Comparison of ENCODE assay signal across 13 cellular contexts in the genomic region with DNA sequence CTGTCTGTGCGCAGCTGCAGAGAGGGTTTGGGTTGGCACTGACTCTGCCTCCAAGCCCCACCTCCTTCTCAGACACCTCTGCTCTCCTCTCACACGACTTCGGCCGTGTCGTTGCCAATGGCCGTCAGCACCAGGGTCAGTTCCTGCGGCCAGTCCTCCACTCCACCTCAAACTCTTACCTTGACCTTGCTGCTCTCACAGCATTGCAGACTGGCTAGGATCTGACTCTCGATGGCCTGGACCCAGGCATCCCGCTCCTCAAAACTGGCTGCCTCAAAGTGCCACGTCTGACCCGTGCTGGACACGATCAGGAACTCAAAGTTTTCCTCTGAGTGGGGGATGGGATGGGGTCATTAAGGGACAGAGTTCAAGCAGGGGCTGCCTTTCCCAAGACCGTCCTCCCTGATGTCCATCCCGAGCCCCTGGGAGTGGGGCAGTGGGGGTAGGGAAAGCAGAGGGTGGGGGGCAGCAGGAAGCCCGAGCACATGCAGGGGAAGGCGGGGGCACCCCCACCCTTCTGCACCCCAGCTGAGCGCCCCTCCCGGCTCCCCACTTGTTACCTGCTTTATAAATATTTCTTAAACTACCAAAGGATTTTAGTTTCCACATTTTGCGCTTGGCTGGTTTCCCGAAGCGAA. TPM values are rescaled to one million over a fixed set of nuclear protein-coding genes. Genes with fewer than 3 reads are reported as not detected.
DNase-seq lines count a peak whose midpoint lies in the region; ATAC-seq, FAIRE-seq and TF ChIP-seq lines count a peak whose summit lies in the region.
"Had no signal": no experiment of that assay in that cellular context is flagged by ENCODE, and none has a peak within 500 bp of the region (broad histone marks: within the 10 kb centered on the region; RNA-seq: fewer than 3 reads in every experiment).

No MANE protein-coding gene starts in this region.

- no peak overlapping the region for H3K4ac ChIP-seq in trophoblast cell (ENCODE audit: low read depth, low read length)

- no peak overlapping the region for H4K12ac ChIP-seq in trophoblast cell (ENCODE audit: low read depth, low read length)

- peaks cover 3 to 15% of the 10 kb centered on the region in 2 experiments for H3K36me3 ChIP-seq in SK-N-SH (replicated peaks in 1 of 2; ENCODE audit: control insufficient read depth in 1 of 2, insufficient read depth in 2 of 2, low read length in 1 of 2)
- H3K36me3 ChIP-seq in iPS-15b (ENCODE audit: control insufficient read depth, insufficient read depth, low read length): no peaks in the 10 kb centered on the region
- no peaks in the 10 kb centered on the region for H3K36me3 ChIP-seq in trophoblast cell (ENCODE audit: control insufficient read depth in 1 of 2, insufficient read depth in 2 of 2, low read length in 2 of 2)
- H3K36me3 ChIP-seq: tibial artery had no signal

- no peak for TF ChIP-seq EP300 in SK-N-SH (IDR thresholded peaks at IDR 0.05; ENCODE audit: borderline replicate concordance in 1 of 2, low read depth in 1 of 2, low read length in 1 of 2)

- H2AFZ ChIP-seq in SK-N-SH (ENCODE audit: low read depth) (no peak overlapping the region), trophoblast cell (ENCODE audit: insufficient read depth, low read length, poor library complexity) (no peak overlapping the region)

- DNase-seq in SK-N-SH: no peak
- DNase-seq in LNCaP clone FGC (ENCODE audit: low read depth): peak; percentile 59
- DNase-seq in trophoblast cell: peak; percentile 22 to 66
- no peak for DNase-seq in GM12891 (ENCODE audit: insufficient read length, low spot score)
- DNase-seq in stimulated activated CD4-positive, alpha-beta T cell treated with anti-CD3 and anti-CD28 coated beads, Interleukin-1b, Interleukin-23, amount 100 ng/mL, for 48 hours: no peak
- DNase-seq in kidney glomerular epithelial cell (lab: John Stamatoyannopoulos, UW): no peak
- DNase-seq: DMS153, NCI-H2081, tibial artery had no signal

- H3K4me2 ChIP-seq in SK-N-SH (no peak overlapping the region), trophoblast cell (ENCODE audit: low read length) (no peak overlapping the region)

- H2BK120ac ChIP-seq in trophoblast cell (ENCODE audit: insufficient read depth, low read length, poor library complexity): no peak overlapping the region

- no peak overlapping the region for H3K27ac ChIP-seq in SK-N-SH (ENCODE audit: low read depth in 2 of 2, low read length in 1 of 2)
- H3K27ac ChIP-seq in trophoblast cell (ENCODE audit: low read depth, low read length): no peak overlapping the region

- POLR2A ChIA-PET in SK-N-SH (lab: Yijun Ruan, JAX): no interaction called here

- CTCF ChIA-PET in SK-N-SH (lab: Yijun Ruan, JAX): interaction anchor here (3.1 to 9.4 kb wide), 2 partner anchors 8 to 145 kb away, joined by 9 to 133 read pairs; a partner anchor contains a TSS

- H3F3A ChIP-seq in SK-N-SH (replicated peaks; ENCODE audit: insufficient read depth): peaks cover 18% of the 10 kb centered on the region

- H3K9ac ChIP-seq in SK-N-SH: no peak overlapping the region
- no peak overlapping the region for H3K9ac ChIP-seq in iPS-15b (ENCODE audit: low read depth, low read length)
- H3K9ac ChIP-seq in trophoblast cell (ENCODE audit: low read length): no peak overlapping the region

- no peak overlapping the region for H2BK5ac ChIP-seq in trophoblast cell (ENCODE audit: low read depth, low read length, poor library complexity)

- no peak for TF ChIP-seq CTCF in SK-N-SH (IDR thresholded peaks at IDR 0.05)
- TF ChIP-seq CTCF in LNCaP clone FGC (IDR thresholded peaks at IDR 0.05; ENCODE audit: control insufficient read depth, extremely low read depth, insufficient read depth): no peak

- no peak for TF ChIP-seq POLR2A in GM12891 (IDR thresholded peaks at IDR 0.05; ENCODE audit: low read depth, low read length)

- peaks cover 0 to 8% of the 10 kb centered on the region in 2 experiments; a peak in 1 of 4 replicates for H3K4me1 ChIP-seq in SK-N-SH (ENCODE audit: control insufficient read depth in 1 of 2, insufficient read depth in 2 of 2, low read depth in 1 of 2, low read length in 1 of 2)
- H3K4me1 ChIP-seq in iPS-15b (ENCODE audit: control insufficient read depth, insufficient read depth, low read length): no peaks in the 10 kb centered on the region
- peaks cover 7 to 12% of the 10 kb centered on the region in 2 experiments for H3K4me1 ChIP-seq in trophoblast cell (ENCODE audit: control insufficient read depth in 1 of 2, insufficient read depth in 2 of 2, low read length in 2 of 2)

- no peak overlapping the region for H3K23ac ChIP-seq in trophoblast cell (ENCODE audit: low read length)

- no peak overlapping the region for H3K14ac ChIP-seq in trophoblast cell (ENCODE audit: low read length)

- H3K4me3 ChIP-seq in SK-N-SH (ENCODE audit: low read depth in 2 of 2, low read length in 1 of 2): no peak overlapping the region
- H3K4me3 ChIP-seq in LNCaP clone FGC (ENCODE audit: low read depth, low read length): peak overlapping the region; percentile 53
- peak overlapping the region; percentile 75 for H3K4me3 ChIP-seq in iPS-15b (ENCODE audit: low read depth, low read length)
- H3K4me3 ChIP-seq in trophoblast cell (ENCODE audit: low read depth, low read length): no peak overlapping the region
- H3K4me3 ChIP-seq: mucosa of descending colon had no signal

- no peak overlapping the region for H4K8ac ChIP-seq in trophoblast cell (ENCODE audit: low read depth, low read length)

- no peaks in the 10 kb centered on the region for H3K27me3 ChIP-seq in SK-N-SH (ENCODE audit: insufficient read depth)
- H3K27me3 ChIP-seq in iPS-15b (ENCODE audit: control insufficient read depth, insufficient read depth, low read length): peaks cover 93% of the 10 kb centered on the region
- H3K27me3 ChIP-seq in trophoblast cell (ENCODE audit: insufficient read depth, low read length): peaks cover 28% of the 10 kb centered on the region

- 94% methylated on average over 16 of the region's 21 CpGs for WGBS in SK-N-SH (ENCODE audit: low lambda C conversion rate)
- WGBS in trophoblast cell (ENCODE audit: extremely low coverage, insufficient coverage, insufficient read length): no CpG with 5 or more reads among the region's 21 CpGs

- H2AK5ac ChIP-seq in trophoblast cell (ENCODE audit: low read length): no peak overlapping the region

- H2BK12ac ChIP-seq in trophoblast cell (ENCODE audit: low read length): no peak overlapping the region

- H4K91ac ChIP-seq in trophoblast cell (ENCODE audit: low read depth, low read length): no peak overlapping the region

- H3K79me1 ChIP-seq in trophoblast cell (ENCODE audit: low read length): no peaks in the 10 kb centered on the region

- H3K9me2 ChIP-seq in SK-N-SH: no peaks in the 10 kb centered on the region

- H3K9me3 ChIP-seq in SK-N-SH (no peaks in the 10 kb centered on the region), iPS-15b (ENCODE audit: control insufficient read depth, insufficient read depth, low read length) (no peaks in the 10 kb centered on the region), trophoblast cell (ENCODE audit: insufficient read depth, low read depth, low read length) (peaks cover 18% of the 10 kb centered on the region)
- H3K9me3 ChIP-seq: mucosa of descending colon, tibial artery had no signal

- FAIRE-seq in GM12891 (lab: Jason Lieb, UNC): no peak
- FAIRE-seq: endometrium had no signal

- no peak for TF ChIP-seq RAD21 in SK-N-SH (IDR thresholded peaks at IDR 0.05; ENCODE audit: low read length)

- H3K18ac ChIP-seq in trophoblast cell (ENCODE audit: low read length): no peak overlapping the region

- ATAC-seq in SK-N-SH treated with all-trans-retinoic acid at 6 μM for 48 hours: no peak

- no peaks in the 10 kb centered on the region for H4K20me1 ChIP-seq in SK-N-SH (ENCODE audit: insufficient read depth)

- H3K79me2 ChIP-seq in SK-N-SH (ENCODE audit: insufficient read depth): no peaks in the 10 kb centered on the region
- H3K79me2 ChIP-seq in trophoblast cell (ENCODE audit: control insufficient read depth, insufficient read depth, low read length, poor library complexity): no peaks in the 10 kb centered on the region

TF ChIP-seq in SK-N-SH treated with all-trans-retinoic acid at 6 μM for 48 hours, 23 proteins besides CTCF, POLR2A, EP300 and RAD21 (continues in another document):
- TF ChIP-seq ESRRG (CRISPR knock-in tag; IDR thresholded peaks at IDR 0.05) (no peak), ZNF70 (CRISPR knock-in tag; IDR thresholded peaks at IDR 0.05) (no peak), PPARA (CRISPR knock-in tag; IDR thresholded peaks at IDR 0.05; ENCODE audit: borderline replicate concordance) (no peak), ARNTL (CRISPR knock-in tag; IDR thresholded peaks at IDR 0.05; ENCODE audit: borderline replicate concordance, low read depth) (no peak)

TF ChIP-seq in GM12891, 5 proteins besides CTCF, POLR2A, EP300 and RAD21 (continues in another document):
- no peak for TF ChIP-seq POLR2AphosphoS5 (IDR thresholded peaks at IDR 0.05; ENCODE audit: low read depth, low read length)
- no peak for TF ChIP-seq TAF1 (IDR thresholded peaks at IDR 0.05; ENCODE audit: low read depth, low read length)
- no peak for TF ChIP-seq PAX5 (IDR thresholded peaks at IDR 0.05; ENCODE audit: insufficient read depth, low read length, severe bottlenecking)
- no peak for TF ChIP-seq POU2F2 (IDR thresholded peaks at IDR 0.05; ENCODE audit: low read depth, low read length)

RNA-seq across cellular contexts. Expression of a gene that starts 10.7 kb away (rescaled TPM):
- 3.9 and 5.2 TPM in 2 replicates for polyA plus RNA-seq in SK-N-SH (2012; rRNA removed)
- polyA plus RNA-seq in SK-N-SH (2012; cell fraction: cytosol; rRNA removed): 1.7 and 2.9 TPM in 2 replicates
- polyA plus RNA-seq in SK-N-SH (2012; cell fraction: nucleus; rRNA removed): 19.2 and 24.6 TPM in 2 replicates
- polyA plus RNA-seq in trophoblast cell (2013): 0.01 TPM in 1 of 2 replicates, not detected in the other
- polyA plus RNA-seq in GM12891 (2012; ENCODE audit: low read depth, missing spikeins): 6.3 TPM

RNA-seq across cellular contexts. Expression of a gene that starts 17.0 kb away (rescaled TPM):
- 36.8 and 42.8 TPM in 2 replicates for polyA plus RNA-seq in SK-N-SH (2012; rRNA removed)
- 41.5 and 44.8 TPM in 2 replicates for polyA plus RNA-seq in SK-N-SH (2012; cell fraction: cytosol; rRNA removed)
- 21.8 and 54.2 TPM in 2 replicates for polyA plus RNA-seq in SK-N-SH (2012; cell fraction: nucleus; rRNA removed)
- polyA plus RNA-seq in trophoblast cell (2013): 8.1 and 8.8 TPM in 2 replicates
- 24.1 TPM for polyA plus RNA-seq in GM12891 (2012; ENCODE audit: low read depth, missing spikeins)

RNA-seq across cellular contexts. Expression of a gene that starts 24.2 kb away (rescaled TPM):
- 324 and 395 TPM in 2 replicates for polyA plus RNA-seq in SK-N-SH (2012; rRNA removed)
- 245 and 311 TPM in 2 replicates for polyA plus RNA-seq in SK-N-SH (2012; cell fraction: cytosol; rRNA removed)
- 189 and 210 TPM in 2 replicates for polyA plus RNA-seq in SK-N-SH (2012; cell fraction: nucleus; rRNA removed)
- 66.1 and 68.0 TPM in 2 replicates for polyA plus RNA-seq in trophoblast cell (2013)
- 100 TPM for polyA plus RNA-seq in GM12891 (2012; ENCODE audit: low read depth, missing spikeins)

RNA-seq across cellular contexts. Expression of a gene that starts 27.0 kb away (rescaled TPM):
- 21.2 and 24.2 TPM in 2 replicates for polyA plus RNA-seq in SK-N-SH (2012; rRNA removed)
- polyA plus RNA-seq in SK-N-SH (2012; cell fraction: cytosol; rRNA removed): 11.5 and 17.1 TPM in 2 replicates
- 37.4 and 43.9 TPM in 2 replicates for polyA plus RNA-seq in SK-N-SH (2012; cell fraction: nucleus; rRNA removed)
- polyA plus RNA-seq in trophoblast cell (2013): 1.1 and 1.4 TPM in 2 replicates
- 6.8 TPM for polyA plus RNA-seq in GM12891 (2012; ENCODE audit: low read depth, missing spikeins)

RNA-seq across cellular contexts. Expression of a gene that starts 33.9 kb away (rescaled TPM):
- polyA plus RNA-seq in SK-N-SH (2012; rRNA removed): 280 and 362 TPM in 2 replicates
- polyA plus RNA-seq in SK-N-SH (2012; cell fraction: cytosol; rRNA removed): 176 and 275 TPM in 2 replicates
- polyA plus RNA-seq in SK-N-SH (2012; cell fraction: nucleus; rRNA removed): 378 and 386 TPM in 2 replicates
- polyA plus RNA-seq in trophoblast cell (2013): 106 and 110 TPM in 2 replicates
- 69.5 TPM for polyA plus RNA-seq in GM12891 (2012; ENCODE audit: low read depth, missing spikeins)

Comparison
In these comparisons a context has a peak if more than half of its experiments do, and no peak if none do; other contexts are left out.
1. DNase-seq: peak in LNCaP clone FGC (single experiment) and trophoblast cell (2 of 2); none in SK-N-SH (single experiment), GM12891 (single experiment), stimulated activated CD4-positive, alpha-beta T cell treated with anti-CD3 and anti-CD28 coated beads, Interleukin-1b, Interleukin-23, amount 100 ng/mL, for 48 hours (single experiment) and kidney glomerular epithelial cell (single experiment).
2. H3K4me3 ChIP-seq: peak in LNCaP clone FGC (single experiment) and iPS-15b (single experiment); none in SK-N-SH (0 of 2) and trophoblast cell (single experiment).